ENCODE assay signal across 13 cellular contexts in the genomic region with DNA sequence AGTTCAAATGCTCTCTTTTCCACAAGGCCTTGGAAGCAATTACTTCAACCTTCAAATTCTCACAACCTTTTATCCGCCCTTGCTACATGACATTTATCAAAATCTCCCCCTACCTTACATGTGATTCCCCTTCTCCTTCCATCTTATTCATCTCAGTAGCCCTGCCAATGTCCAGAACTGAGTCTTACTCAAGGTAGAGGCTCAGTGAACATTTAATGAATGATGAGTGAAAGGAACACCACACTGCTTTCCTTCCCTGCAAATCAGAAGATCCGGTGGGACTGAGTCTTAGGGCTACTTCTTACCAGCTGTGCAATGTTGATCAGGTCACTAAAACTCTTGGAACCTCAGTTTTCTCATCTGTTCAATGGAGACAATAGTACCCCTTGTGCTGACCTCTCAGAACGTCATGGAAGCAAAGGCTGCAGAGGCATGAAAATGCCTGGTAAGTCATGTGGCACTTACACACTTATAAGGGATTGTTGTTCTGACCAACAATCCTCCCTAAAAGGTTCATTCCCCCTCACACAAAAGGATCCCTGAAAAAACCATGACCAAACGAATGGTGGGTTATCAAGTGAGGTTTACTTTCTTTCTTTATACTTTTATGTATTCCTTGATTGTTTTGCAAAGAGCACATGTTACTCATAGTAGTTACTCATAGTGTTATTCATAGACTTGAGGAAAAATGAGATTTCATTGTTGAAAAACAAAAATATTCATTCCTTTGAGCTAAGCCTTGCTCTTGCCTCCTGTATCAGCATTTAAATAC. TPM values are rescaled to one million over a fixed set of nuclear protein-coding genes. Genes with fewer than 3 reads are reported as not detected.
DNase-seq lines count a peak whose midpoint lies in the region; ATAC-seq and TF ChIP-seq lines count a peak whose summit lies in the region.
"Had no signal": no experiment of that assay in that cellular context is flagged by ENCODE, and none has a peak within 500 bp of the region (broad histone marks: within the 10 kb centered on the region; RNA-seq: fewer than 3 reads in every experiment).

No MANE protein-coding gene starts in this region.

- H3K4me1 ChIP-seq in IMR-90 (ENCODE audit: control insufficient read depth, insufficient read depth, low read length) (peaks cover 15% of the 10 kb centered on the region), mesenchymal stem cell (ENCODE audit: control insufficient read depth, insufficient read depth, low read depth, low read length) (peaks cover 19% of the 10 kb centered on the region), MM.1S (ENCODE audit: low read length) (peaks cover 6% of the 10 kb centered on the region), spleen (peaks cover 6 to 23% (median 15%) of the 10 kb centered on the region in 6 donors)

- peaks cover 0 to 6% of the 10 kb centered on the region in 2 experiments; a peak in 1 of 4 replicates for H3K79me1 ChIP-seq in IMR-90 (ENCODE audit: low read depth in 1 of 2, low read length in 2 of 2)
- peaks cover 28% of the 10 kb centered on the region for H3K79me1 ChIP-seq in mesenchymal stem cell (replicated peaks; ENCODE audit: low read length, poor library complexity, severe bottlenecking)

- H3K9me3 ChIP-seq in IMR-90 (ENCODE audit: control insufficient read depth, insufficient read depth, low read length) = no peaks in the 10 kb centered on the region
- H3K9me3 ChIP-seq in mesenchymal stem cell (ENCODE audit: control insufficient read depth, low read length) = no peaks in the 10 kb centered on the region
- no peaks in the 10 kb centered on the region for H3K9me3 ChIP-seq in MM.1S (replicated peaks; ENCODE audit: insufficient read depth, low read length)
- H3K9me3 ChIP-seq in spleen = no peaks in the 10 kb centered on the region
- H3K9me3 ChIP-seq: esophagus muscularis mucosa, sigmoid colon had no signal

- H4K20me1 ChIP-seq in IMR-90 (ENCODE audit: insufficient read depth, low read length) (peaks cover 27% of the 10 kb centered on the region), MM.1S (ENCODE audit: insufficient read depth, low read length) (no peaks in the 10 kb centered on the region)

- TF ChIP-seq RAD21 in IMR-90 (IDR thresholded peaks at IDR 0.05; ENCODE audit: low read length) = no peak

- H3K14ac ChIP-seq in IMR-90 (replicated peaks; ENCODE audit: low read depth, low read length) (peak overlapping the region; percentile 34; the same call in 1 of the 2 replicates), mesenchymal stem cell (ENCODE audit: low read length in 2 of 2) (no peak overlapping the region)

- no peak overlapping the region for H2BK12ac ChIP-seq in mesenchymal stem cell (ENCODE audit: low read length in 2 of 2)

- no peak overlapping the region for H2BK15ac ChIP-seq in IMR-90 (ENCODE audit: low read depth, low read length)
- H2BK15ac ChIP-seq in mesenchymal stem cell (ENCODE audit: low read depth, poor library complexity, severe bottlenecking) = no peak overlapping the region

- peak overlapping the region; percentile 71 for H2AK9ac ChIP-seq in IMR-90 (replicated peaks; ENCODE audit: low read depth, low read length, poor library complexity)

- H3K79me2 ChIP-seq in MM.1S (ENCODE audit: low read length) = no peaks in the 10 kb centered on the region

- dilution Hi-C loops in IMR-90 (cut with HindIII; ENCODE audit: low sequenced_read_pairs, unreplicated experiment) = no loop called here

- 100% methylated on average over 1 of the region's 4 CpGs; no CpG with 5 or more reads in 1 of the 2 experiments for WGBS in IMR-90 (ENCODE audit: extremely low coverage in 2 of 2, insufficient read length in 1 of 2), 2 experiments
- WGBS in mesenchymal stem cell = 92% methylated on average over 3 of the region's 4 CpGs
- WGBS in spleen, 5 donors = 71 to 90% (median 83%) methylated on average over 4 of the region's 4 CpGs

- no peak overlapping the region for H2AFZ ChIP-seq in IMR-90 (replicated peaks; ENCODE audit: low read length, poor library complexity)
- no peak overlapping the region for H2AFZ ChIP-seq in mesenchymal stem cell (ENCODE audit: low read depth, low read length)
- no peak overlapping the region for H2AFZ ChIP-seq in MM.1S (ENCODE audit: low read length)

- no peak overlapping the region for H2BK20ac ChIP-seq in IMR-90 (ENCODE audit: low read depth, low read length)

- H3K4me3 ChIP-seq in IMR-90 (ENCODE audit: insufficient read depth, low read depth, low read length) = no peak overlapping the region
- peak overlapping the region in 1 of 59 donors; percentile 69 for H3K4me3 ChIP-seq in dorsolateral prefrontal cortex
- peak overlapping the region in 1 of 2 experiments; percentile 49 for H3K4me3 ChIP-seq in mesenchymal stem cell (ENCODE audit: insufficient read depth in 1 of 2, low read depth in 1 of 2, low read length in 2 of 2)
- H3K4me3 ChIP-seq in MM.1S (ENCODE audit: low read length) = no peak overlapping the region
- no peak overlapping the region for H3K4me3 ChIP-seq in spleen
- H3K4me3 ChIP-seq: esophagus muscularis mucosa, sigmoid colon, SK-N-MC had no signal

- H3K9me1 ChIP-seq in IMR-90 (ENCODE audit: insufficient read depth, low read length) = 0 out of 2 replicates have a peak, but pooled peaks cover 3% of the 10 kb centered on the region

- POLR2A ChIA-PET in IMR-90 (lab: Charles Lee; ENCODE audit: unreplicated experiment) = interaction anchor here (0.5 kb wide), 1 partner anchor 153 kb away, joined by 3 read pairs; no protein-coding TSS in a partner anchor

- no peak overlapping the region for H4K8ac ChIP-seq in IMR-90 (ENCODE audit: low read depth in 2 of 2, low read length in 2 of 2)
- no peak overlapping the region for H4K8ac ChIP-seq in mesenchymal stem cell (ENCODE audit: low read length)

- BruUV-seq in IMR-90 (replicated peaks; lab: Mats Ljungman, UMichigan) = no TSS peak

- H3F3A ChIP-seq in MM.1S (ENCODE audit: insufficient read depth, low read length) = peaks cover 5% of the 10 kb centered on the region; the same call in 1 of the 2 replicates

- H3K56ac ChIP-seq in IMR-90 (ENCODE audit: extremely low read depth, insufficient read depth, low read length) = no peak overlapping the region

- H3K27me3 ChIP-seq in IMR-90 (ENCODE audit: control insufficient read depth, insufficient read depth, low read length) (peaks cover 5% of the 10 kb centered on the region; the same call in 1 of the 2 replicates), dorsolateral prefrontal cortex (no peaks in the 10 kb centered on the region), mesenchymal stem cell (ENCODE audit: control insufficient read depth in 1 of 2, insufficient read depth in 1 of 2, low read length in 2 of 2) (peaks cover 6 to 48% of the 10 kb centered on the region in 2 experiments), MM.1S (replicated peaks; ENCODE audit: insufficient read depth, low read length) (peaks cover 38% of the 10 kb centered on the region), spleen (replicated peaks in 1 of 7) (peaks cover 0 to 42% (median 26%) of the 10 kb centered on the region in 7 donors)

- no peaks in the 10 kb centered on the region for H3K36me3 ChIP-seq in IMR-90 (ENCODE audit: control insufficient read depth, insufficient read depth, low read length)
- H3K36me3 ChIP-seq in mesenchymal stem cell (ENCODE audit: control insufficient read depth in 1 of 2, insufficient read depth in 2 of 2, low read depth in 1 of 2, low read length in 2 of 2) = peaks cover 0 to 6% of the 10 kb centered on the region in 2 experiments
- no peaks in the 10 kb centered on the region for H3K36me3 ChIP-seq in MM.1S (replicated peaks; ENCODE audit: insufficient read depth, low read length)
- no peaks in the 10 kb centered on the region for H3K36me3 ChIP-seq in spleen
- H3K36me3 ChIP-seq: esophagus muscularis mucosa, sigmoid colon had no signal

- no peak overlapping the region for H4K91ac ChIP-seq in IMR-90 (ENCODE audit: insufficient read depth, low read depth, low read length)
- no peak overlapping the region for H4K91ac ChIP-seq in mesenchymal stem cell (ENCODE audit: low read length)

- H3K4ac ChIP-seq in IMR-90 (ENCODE audit: low read depth, low read length) (no peak overlapping the region), mesenchymal stem cell (ENCODE audit: low read depth in 1 of 2, low read length in 2 of 2) (no peak overlapping the region)

- H2AK5ac ChIP-seq in IMR-90 (ENCODE audit: low read depth, low read length) (no peak overlapping the region), mesenchymal stem cell (ENCODE audit: low read length, severe bottlenecking) (no peak overlapping the region)

- H3K9ac ChIP-seq in IMR-90 (ENCODE audit: low read depth, low read length) (no peak overlapping the region), mesenchymal stem cell (ENCODE audit: low read length) (peak overlapping the region; percentile 65), MM.1S (ENCODE audit: low read length) (no peak overlapping the region)

- in situ Hi-C loops in IMR-90 (cut with MboI; ENCODE audit: low sequenced_read_pairs) = loop anchor here (5.0 kb wide), 1 partner anchor 209 kb away; no protein-coding TSS in a partner anchor

- no peak overlapping the region for H3K18ac ChIP-seq in IMR-90 (ENCODE audit: low read depth, low read length)
- no peak overlapping the region for H3K18ac ChIP-seq in mesenchymal stem cell (ENCODE audit: low read depth in 1 of 2, low read length in 2 of 2)

- DNase-seq in ELR (ENCODE audit: low read depth) (peak; percentile 67), IMR-90 (peak; percentile 69), dorsolateral prefrontal cortex (no peak), mesenchymal stem cell (no peak), NCI-H2227 (lab: John Stamatoyannopoulos, UW; ENCODE audit: unreplicated experiment) (no peak), MM.1S (no peak), spleen (no peak)
- DNase-seq: GDM1 had no signal

- no peak for TF ChIP-seq CTCF in IMR-90 (conservative IDR thresholded peaks at IDR 0.05; ENCODE audit: low read depth, low read length)
- TF ChIP-seq CTCF in dorsolateral prefrontal cortex (IDR thresholded peaks at IDR 0.05 in 54 of 56, conservative IDR thresholded peaks at IDR 0.05 in 2 of 56; ENCODE audit: low read depth in 1 of 56, partially characterized antibody in 56 of 56) = no peak
- no peak for TF ChIP-seq CTCF in MM.1S (IDR thresholded peaks at IDR 0.05; ENCODE audit: low read length)
- TF ChIP-seq CTCF in spleen (IDR thresholded peaks at IDR 0.05 in 8 of 11, conservative IDR thresholded peaks at IDR 0.05 in 3 of 11) = no peak

- TF ChIP-seq POLR2A in IMR-90 (IDR thresholded peaks at IDR 0.05; ENCODE audit: low read depth, low read length) (no peak), spleen (IDR thresholded peaks at IDR 0.05) (no peak)

- H3K23ac ChIP-seq in IMR-90 (ENCODE audit: low read depth, low read length) (no peak overlapping the region), mesenchymal stem cell (ENCODE audit: low read length in 2 of 2) (no peak overlapping the region)

- H3K4me2 ChIP-seq in IMR-90 (ENCODE audit: low read depth, low read length) (no peak overlapping the region), mesenchymal stem cell (ENCODE audit: low read length, poor library complexity, severe bottlenecking) (no peak overlapping the region), MM.1S (ENCODE audit: low read depth, low read length) (no peak overlapping the region)

- CTCF ChIA-PET in IMR-90 (lab: Yijun Ruan, JAX) = interaction anchor here (0.6 to 2.0 kb wide), 2 partner anchors 66 to 83 kb away, joined by 3 to 8 read pairs; no protein-coding TSS in a partner anchor

- intact Hi-C loops in IMR-90 (cut with micrococcal nuclease) (loop anchor here (5.0 kb wide), 2 partner anchors 84 to 324 kb away; no protein-coding TSS in a partner anchor), dorsolateral prefrontal cortex (cut with DNase I) (loop anchor here (1.0 to 10.0 kb wide), 7 partner anchors 84 to 336 kb away; partner anchors contain the start of genes CMTR1 (in 1 of the 2) and RNF8 (in 1 of the 2)), spleen (cut with DNase I; ENCODE audit: low total_unique reads) (loop anchor here (5.0 kb wide), 2 partner anchors 204 to 369 kb away; no protein-coding TSS in a partner anchor)

- H3K9me2 ChIP-seq in MM.1S (replicated peaks; ENCODE audit: insufficient read depth, low read length) = no peaks in the 10 kb centered on the region

- ATAC-seq in IMR-90 (ENCODE audit: low read depth) (peak; percentile 18), HG03520 (IDR thresholded peaks at IDR 0.05; ENCODE audit: unreplicated experiment) (no peak)

- H2BK5ac ChIP-seq in IMR-90 (ENCODE audit: low read depth, low read length, poor library complexity, severe bottlenecking) (no peak overlapping the region), mesenchymal stem cell (ENCODE audit: low read depth, low read length, poor library complexity, severe bottlenecking) (no peak overlapping the region)

- no peak overlapping the region for H4K5ac ChIP-seq in IMR-90 (ENCODE audit: low read depth, low read length)

- no peak overlapping the region for H2BK120ac ChIP-seq in IMR-90 (ENCODE audit: low read depth, low read length)
- no peak overlapping the region for H2BK120ac ChIP-seq in mesenchymal stem cell (ENCODE audit: low read depth, low read length)

- H3K27ac ChIP-seq in IMR-90 (ENCODE audit: insufficient read depth, low read length) (no peak overlapping the region), dorsolateral prefrontal cortex (peak overlapping the region in 37 of 59 donors; percentile 2 to 81 (median 51)), mesenchymal stem cell (ENCODE audit: low read length, poor library complexity, severe bottlenecking) (no peak overlapping the region), MM.1S (ENCODE audit: low read length) (no peak overlapping the region), spleen (no peak overlapping the region)
- H3K27ac ChIP-seq: esophagus muscularis mucosa, HL-60, sigmoid colon, SK-N-MC had no signal

RNA-seq across cellular contexts. Expression of gene MDGA1, which starts 6.5 kb away (rescaled TPM):
- total RNA-seq in IMR-90 (2012; rRNA removed) = 4.3 and 5.0 TPM in 2 replicates
- polyA plus RNA-seq in IMR-90 (2012; rRNA removed) = 13.4 and 17.2 TPM in 2 replicates
- 8.5 and 11.7 TPM in 2 replicates for polyA plus RNA-seq in IMR-90 (2012; cell fraction: cytosol; rRNA removed)
- polyA plus RNA-seq in IMR-90 (2012; cell fraction: nucleus; rRNA removed; ENCODE audit: low replicate concordance) = 23.1 and 50.4 TPM in 2 replicates
- 10 to 100 TPM in 112 of 120 experiments, 1 to 10 TPM in 8; 5.7 to 40.6 (median 16.1) TPM for total RNA-seq in dorsolateral prefrontal cortex
- polyA plus RNA-seq in mesenchymal stem cell (2013, experiment 1 of 2) = 2.1 TPM
- 1.8 TPM for polyA plus RNA-seq in mesenchymal stem cell (2013, experiment 2 of 2)
- total RNA-seq in spleen = 10 to 100 TPM in 6 of 7 donors, 1 to 10 TPM in 1; 1.7 to 33.8 (median 12.0) TPM
- 1 to 10 TPM in 2 of 3 donors, under 1 TPM in 1; 0.51 to 2.9 (median 2.4) TPM for polyA plus RNA-seq in spleen

Comparison
In these comparisons a context has a peak if more than half of its experiments do, and no peak if none do; other contexts are left out.
1. DNase-seq: peak in ELR (single experiment) and IMR-90 (single experiment); none in dorsolateral prefrontal cortex (0 of 10), mesenchymal stem cell (single experiment), NCI-H2227 (single experiment), MM.1S (single experiment) and spleen (single experiment).
2. H3K27ac ChIP-seq: peak in dorsolateral prefrontal cortex (37 of 59); none in IMR-90 (single experiment), mesenchymal stem cell (single experiment), MM.1S (single experiment) and spleen (0 of 8).